ENCODE assay signal across 30 cellular contexts in the genomic region with DNA sequence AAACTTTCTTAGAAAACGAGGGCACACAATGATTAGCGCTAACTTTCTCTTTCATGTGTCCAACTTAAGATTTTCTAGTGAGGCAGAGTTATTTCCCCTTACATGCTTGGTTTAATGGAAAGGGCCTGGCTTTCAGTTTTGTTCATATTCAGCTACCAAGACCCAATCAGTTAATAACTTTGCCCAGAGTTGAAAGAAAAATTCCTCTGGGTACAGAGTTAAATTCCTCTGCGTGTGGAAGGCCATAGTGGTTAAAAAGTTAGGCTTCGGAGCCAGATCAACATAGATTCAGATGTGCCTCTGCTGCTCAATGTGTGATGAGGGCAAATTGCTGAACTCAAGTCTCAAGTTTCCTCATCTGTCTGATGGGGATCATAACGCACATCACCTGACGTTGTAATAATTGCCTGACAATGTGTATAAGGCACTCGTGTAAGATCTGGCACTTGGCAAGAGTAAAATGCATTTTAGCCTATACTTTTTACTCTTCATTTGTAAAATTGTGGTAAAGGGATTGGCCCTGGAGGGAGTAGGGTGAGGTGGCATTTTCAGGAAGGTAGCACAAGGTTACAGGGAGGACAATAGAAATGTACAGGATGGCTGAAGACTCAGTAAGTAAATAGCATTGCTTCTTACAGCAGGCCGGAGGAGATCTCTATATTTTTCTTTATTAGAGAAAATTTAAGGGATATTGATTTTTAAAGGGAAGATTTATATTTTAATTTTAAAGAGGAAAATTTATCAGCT.
A peak's percentile ranks its signal among the peaks of the same experiment; 100 is the strongest.
DNase-seq lines count a peak whose midpoint lies in the region; ATAC-seq, FAIRE-seq and TF ChIP-seq lines count a peak whose summit lies in the region.
"Had no signal": no experiment of that assay in that cellular context is flagged by ENCODE, and none has a peak within 500 bp of the region (broad histone marks: within the 10 kb centered on the region; RNA-seq: fewer than 3 reads in every experiment).

No MANE protein-coding gene starts in this region.

- H3K4me1 ChIP-seq in A549 (peaks cover 53% of the 10 kb centered on the region), HEK293 (ENCODE audit: control insufficient read depth, insufficient read depth, low read length) (no peaks in the 10 kb centered on the region)
- H3K4me1 ChIP-seq: parathyroid adenoma had no signal

- no peak for TF ChIP-seq EP300 in A549 (IDR thresholded peaks at IDR 0.05)

- H3K4me3 Mint-ChIP-seq in mesothelial cell of epicardium, result no peak overlapping the region
- H3K4me3 Mint-ChIP-seq in activated naive CD4-positive, alpha-beta T cell treated with anti-CD3 and anti-CD28 coated beads, Interleukin-2, amount 10 ng/mL, durations not matched to agents 7 days and 5 days, result no peak overlapping the region
- no peak overlapping the region for H3K4me3 Mint-ChIP-seq in T-cell
- H3K4me3 Mint-ChIP-seq: activated CD4-positive, alpha-beta T cell treated with anti-CD3 and anti-CD28 coated beads for 36 hours; activated T-cell treated with anti-CD3 and anti-CD28 coated beads, Interleukin-2, amount 50 U/mL, for 24 hours; neural crest cell; stimulated activated memory B cell treated with anti-CD40 and anti-IgM and Interleukin-4, amounts not matched to agents 10 μg/mL and 1 μg/mL and 100 μg/mL, for 72 hours had no signal

- H3K4me1 Mint-ChIP-seq in mesothelial cell of epicardium, result peaks cover 84% of the 10 kb centered on the region
- H3K4me1 Mint-ChIP-seq in activated naive CD4-positive, alpha-beta T cell treated with anti-CD3 and anti-CD28 coated beads, Interleukin-2, amount 10 ng/mL, durations not matched to agents 7 days and 5 days, result no peaks in the 10 kb centered on the region
- H3K4me1 Mint-ChIP-seq in T-cell, result no peaks in the 10 kb centered on the region
- H3K4me1 Mint-ChIP-seq: activated CD4-positive, alpha-beta T cell treated with anti-CD3 and anti-CD28 coated beads for 36 hours; neural crest cell; stimulated activated memory B cell treated with anti-CD40 and anti-IgM and Interleukin-4, amounts not matched to agents 10 μg/mL and 1 μg/mL and 100 μg/mL, for 72 hours had no signal

- H3K4me3 ChIP-seq in A549 (no peak overlapping the region), HEK293 (ENCODE audit: low read depth, low read length) (no peak overlapping the region)
- H3K4me3 ChIP-seq: adrenal gland, coronary artery, heart left ventricle, SK-N-MC, suprapubic skin, vagina had no signal

- no peak for TF ChIP-seq RAD21 in A549 (conservative IDR thresholded peaks at IDR 0.05 in 1 of 2, IDR thresholded peaks at IDR 0.05 in 1 of 2)

- H3K9me3 ChIP-seq in A549, result no peaks in the 10 kb centered on the region
- no peaks in the 10 kb centered on the region for H3K9me3 ChIP-seq in HEK293 (ENCODE audit: control insufficient read depth, insufficient read depth, low read depth, low read length)
- H3K9me3 ChIP-seq: adrenal gland, heart left ventricle, suprapubic skin, vagina had no signal

- ATAC-seq in A549 (no peak), T-cell (replicated peaks in 1 of 4) (no peak)
- ATAC-seq: activated CD4-positive, alpha-beta T cell treated with anti-CD3 and anti-CD28 coated beads for 36 hours; stimulated activated memory B cell treated with anti-CD40 and anti-IgM and Interleukin-4, amounts not matched to agents 10 μg/mL and 1 μg/mL and 100 μg/mL, for 72 hours had no signal

- H3K27ac ChIP-seq in A549, result peak overlapping the region in 1 of 2 experiments; percentile 19; a peak in 1 of 6 replicates
- H3K27ac ChIP-seq in HEK293 (ENCODE audit: extremely low read depth, low read depth, low read length), result no peak overlapping the region
- H3K27ac ChIP-seq: adrenal gland, heart left ventricle, parathyroid adenoma, RWPE1, SK-N-MC, suprapubic skin, vagina had no signal

- no peak for TF ChIP-seq POLR2A in A549 (IDR thresholded peaks at IDR 0.05; ENCODE audit: low read length)

- H3K36me3 Mint-ChIP-seq in mesothelial cell of epicardium, result no peaks in the 10 kb centered on the region
- no peaks in the 10 kb centered on the region for H3K36me3 Mint-ChIP-seq in activated naive CD4-positive, alpha-beta T cell treated with anti-CD3 and anti-CD28 coated beads, Interleukin-2, amount 10 ng/mL, durations not matched to agents 7 days and 5 days
- H3K36me3 Mint-ChIP-seq in T-cell, result no peaks in the 10 kb centered on the region
- H3K36me3 Mint-ChIP-seq: stimulated activated memory B cell treated with anti-CD40 and anti-IgM and Interleukin-4, amounts not matched to agents 10 μg/mL and 1 μg/mL and 100 μg/mL, for 72 hours had no signal

- 86% methylated on average over 8 of the region's 8 CpGs for WGBS in A549 (ENCODE audit: missing lambda C conversion rate)

- no peaks in the 10 kb centered on the region for H3K9me3 Mint-ChIP-seq in mesothelial cell of epicardium
- H3K9me3 Mint-ChIP-seq in activated naive CD4-positive, alpha-beta T cell treated with anti-CD3 and anti-CD28 coated beads, Interleukin-2, amount 10 ng/mL, durations not matched to agents 7 days and 5 days, result no peaks in the 10 kb centered on the region
- no peaks in the 10 kb centered on the region for H3K9me3 Mint-ChIP-seq in T-cell
- H3K9me3 Mint-ChIP-seq: activated T-cell treated with anti-CD3 and anti-CD28 coated beads, Interleukin-2, amount 50 U/mL, for 24 hours; neural crest cell; stimulated activated memory B cell treated with anti-CD40 and anti-IgM and Interleukin-4, amounts not matched to agents 10 μg/mL and 1 μg/mL and 100 μg/mL, for 72 hours had no signal

- no peak for FAIRE-seq in A549 (lab: Jason Lieb, UNC)
- FAIRE-seq: G401.6 had no signal

- TF ChIP-seq CTCF in A549 (IDR thresholded peaks at IDR 0.05), result no peak
- TF ChIP-seq CTCF in HEK293 (tag by site-specific recombination; IDR thresholded peaks at IDR 0.05), result no peak
- TF ChIP-seq CTCF in mesothelial cell of epicardium (IDR thresholded peaks at IDR 0.05; ENCODE audit: unreplicated experiment), result no peak

- CTCF ChIA-PET in A549 (lab: Yijun Ruan, JAX) (interaction anchor here (1.0 kb wide), 1 partner anchor 11 kb away, joined by 4 read pairs; no protein-coding TSS in a partner anchor), HEK293 (lab: Yijun Ruan, JAX) (no interaction called here), T-cell (lab: Charles Lee) (no interaction called here)
- CTCF ChIA-PET in activated naive CD4-positive, alpha-beta T cell treated with anti-CD3 and anti-CD28 coated beads, Interleukin-2, amount 10 ng/mL, durations not matched to agents 7 days and 5 days (lab: Charles Lee), result no interaction called here

- POLR2A ChIA-PET in A549 (lab: Yijun Ruan, JAX), result no interaction called here
- POLR2A ChIA-PET in HEK293 (lab: Yijun Ruan, JAX), result no interaction called here
- POLR2A ChIA-PET in T-cell (lab: Charles Lee), result no interaction called here

- H3K36me3 ChIP-seq in HEK293 (ENCODE audit: control insufficient read depth in 2 of 2, insufficient read depth in 1 of 2, low read length in 2 of 2), result no peaks in the 10 kb centered on the region
- H3K36me3 ChIP-seq: adrenal gland, heart left ventricle, suprapubic skin, vagina had no signal

- no peak for DNase-seq in A549 (ENCODE audit: low read depth in 1 of 2, low spot score in 1 of 2)
- peak; percentile 69 for DNase-seq in astrocyte of the hippocampus (ENCODE audit: low read depth, low spot score)
- no peak for DNase-seq in mesothelial cell of epicardium (ENCODE audit: low spot score in 2 of 2, unreplicated experiment in 2 of 2)
- no peak for DNase-seq in activated naive CD4-positive, alpha-beta T cell treated with anti-CD3 and anti-CD28 coated beads, Interleukin-2, amount 10 ng/mL, durations not matched to agents 7 days and 5 days
- no peak for DNase-seq in T-cell
- DNase-seq in midbrain (lab: John Stamatoyannopoulos, UW), result no peak
- no peak for DNase-seq in activated CD4-positive, alpha-beta T cell treated with anti-CD3 and anti-CD28 coated beads, Interleukin-2, amount 50 U/mL, for 1 hour
- DNase-seq: activated CD4-positive, alpha-beta T cell treated with anti-CD3 and anti-CD28 coated beads for 36 hours; activated naive CD4-positive, alpha-beta T cell; activated T-cell treated with anti-CD3 and anti-CD28 coated beads, Interleukin-2, amount 50 U/mL, for 24 hours; adrenal gland; effector memory CD4-positive, alpha-beta T cell; erythroblast; heart left ventricle; KG1; NCI-H1417 treated with DMSO at 0.1 percent for 48 hours; NCI-H2081; NCI-H2227 treated with DMSO at 0.1 percent for 48 hours; NCI-H69; stimulated activated CD4-positive, alpha-beta T cell treated with anti-CD3 and anti-CD28 coated beads, Interleukin-4, amount 100 ng/mL, for 4 hours had no signal

- H3K4me2 ChIP-seq in A549, result peak overlapping the region; percentile 2; the same call in 2 of the 3 replicates

- H3K27me3 Mint-ChIP-seq in mesothelial cell of epicardium (ENCODE audit: low read depth) (no peaks in the 10 kb centered on the region), T-cell (peaks cover 0 to 6% of the 10 kb centered on the region in 2 donors)
- no peaks in the 10 kb centered on the region for H3K27me3 Mint-ChIP-seq in activated naive CD4-positive, alpha-beta T cell treated with anti-CD3 and anti-CD28 coated beads, Interleukin-2, amount 10 ng/mL, durations not matched to agents 7 days and 5 days
- H3K27me3 Mint-ChIP-seq: activated CD4-positive, alpha-beta T cell treated with anti-CD3 and anti-CD28 coated beads for 36 hours had no signal

- H3K27ac Mint-ChIP-seq in mesothelial cell of epicardium (peak overlapping the region; percentile 78), T-cell (no peak overlapping the region)
- H3K27ac Mint-ChIP-seq in activated naive CD4-positive, alpha-beta T cell treated with anti-CD3 and anti-CD28 coated beads, Interleukin-2, amount 10 ng/mL, durations not matched to agents 7 days and 5 days, result no peak overlapping the region
- H3K27ac Mint-ChIP-seq: activated CD4-positive, alpha-beta T cell treated with anti-CD3 and anti-CD28 coated beads for 36 hours; activated T-cell treated with anti-CD3 and anti-CD28 coated beads, Interleukin-2, amount 50 U/mL, for 24 hours; stimulated activated memory B cell treated with anti-CD40 and anti-IgM and Interleukin-4, amounts not matched to agents 10 μg/mL and 1 μg/mL and 100 μg/mL, for 72 hours had no signal

TF ChIP-seq in A549, 52 proteins besides CTCF, POLR2A, EP300 and RAD21 (continues in another document):
- no peak for TF ChIP-seq RFX5 (IDR thresholded peaks at IDR 0.05)

TF ChIP-seq in HEK293, 187 proteins besides CTCF, POLR2A, EP300 and RAD21:
- TF ChIP-seq PRDM1 (tag by site-specific recombination; IDR thresholded peaks at IDR 0.05), result 0 out of 2 replicates have a peak, but pooled peaks have one; percentile 12
- TF ChIP-seq ZNF548 (tag by site-specific recombination; IDR thresholded peaks at IDR 0.05), result no peak
